Comparison of ENCODE assay signal across 1 cellular context in the genomic region with DNA sequence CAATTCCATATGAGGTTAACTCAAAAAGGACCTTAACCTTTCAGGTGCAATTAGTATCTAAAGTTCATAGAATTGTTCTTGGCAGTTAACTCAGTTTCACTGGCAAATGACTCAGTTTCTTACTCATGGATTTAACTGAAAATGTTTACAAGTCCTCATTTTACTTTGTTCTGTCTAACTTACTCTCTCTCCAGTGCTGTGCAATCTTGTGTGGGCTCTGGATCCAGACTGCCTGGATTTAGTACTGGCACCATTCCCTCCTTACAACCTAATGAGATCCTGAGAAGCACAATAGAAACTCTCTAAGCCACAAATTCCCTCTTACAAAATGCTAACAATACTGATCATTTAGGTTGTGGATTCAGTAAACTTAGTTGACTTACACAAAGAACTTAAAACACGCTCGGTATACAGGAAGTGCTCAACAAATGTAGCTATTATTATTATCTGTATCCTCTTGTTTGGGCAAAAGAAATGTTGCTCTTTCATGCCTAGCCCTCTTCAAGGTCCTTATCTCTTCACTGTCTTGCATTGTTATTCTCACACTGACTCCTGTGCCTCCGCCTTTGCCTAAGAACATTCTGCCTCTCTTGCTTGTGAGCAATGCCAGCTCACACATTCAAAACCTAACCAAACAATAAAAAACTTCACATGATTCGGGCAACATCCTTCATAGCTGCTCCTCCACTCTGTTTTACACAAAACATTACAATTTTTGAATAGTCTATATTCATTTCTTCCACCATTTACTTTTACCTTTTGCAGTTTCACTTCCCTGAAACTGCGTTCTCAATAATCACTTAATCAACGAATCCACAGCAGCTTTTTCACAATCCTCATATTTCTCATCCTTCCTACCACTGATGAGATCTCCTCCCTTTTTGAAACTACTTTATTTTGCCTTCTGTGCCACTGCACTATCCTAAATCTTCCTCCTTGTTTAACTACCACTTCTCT.
TF ChIP-seq lines count a peak whose summit lies in the region.

No MANE protein-coding gene starts in this region.

TF ChIP-seq in SK-N-SH, 30 proteins besides CTCF, POLR2A, EP300 and RAD21 (continued from another document):
- TF ChIP-seq, protein P1, sequence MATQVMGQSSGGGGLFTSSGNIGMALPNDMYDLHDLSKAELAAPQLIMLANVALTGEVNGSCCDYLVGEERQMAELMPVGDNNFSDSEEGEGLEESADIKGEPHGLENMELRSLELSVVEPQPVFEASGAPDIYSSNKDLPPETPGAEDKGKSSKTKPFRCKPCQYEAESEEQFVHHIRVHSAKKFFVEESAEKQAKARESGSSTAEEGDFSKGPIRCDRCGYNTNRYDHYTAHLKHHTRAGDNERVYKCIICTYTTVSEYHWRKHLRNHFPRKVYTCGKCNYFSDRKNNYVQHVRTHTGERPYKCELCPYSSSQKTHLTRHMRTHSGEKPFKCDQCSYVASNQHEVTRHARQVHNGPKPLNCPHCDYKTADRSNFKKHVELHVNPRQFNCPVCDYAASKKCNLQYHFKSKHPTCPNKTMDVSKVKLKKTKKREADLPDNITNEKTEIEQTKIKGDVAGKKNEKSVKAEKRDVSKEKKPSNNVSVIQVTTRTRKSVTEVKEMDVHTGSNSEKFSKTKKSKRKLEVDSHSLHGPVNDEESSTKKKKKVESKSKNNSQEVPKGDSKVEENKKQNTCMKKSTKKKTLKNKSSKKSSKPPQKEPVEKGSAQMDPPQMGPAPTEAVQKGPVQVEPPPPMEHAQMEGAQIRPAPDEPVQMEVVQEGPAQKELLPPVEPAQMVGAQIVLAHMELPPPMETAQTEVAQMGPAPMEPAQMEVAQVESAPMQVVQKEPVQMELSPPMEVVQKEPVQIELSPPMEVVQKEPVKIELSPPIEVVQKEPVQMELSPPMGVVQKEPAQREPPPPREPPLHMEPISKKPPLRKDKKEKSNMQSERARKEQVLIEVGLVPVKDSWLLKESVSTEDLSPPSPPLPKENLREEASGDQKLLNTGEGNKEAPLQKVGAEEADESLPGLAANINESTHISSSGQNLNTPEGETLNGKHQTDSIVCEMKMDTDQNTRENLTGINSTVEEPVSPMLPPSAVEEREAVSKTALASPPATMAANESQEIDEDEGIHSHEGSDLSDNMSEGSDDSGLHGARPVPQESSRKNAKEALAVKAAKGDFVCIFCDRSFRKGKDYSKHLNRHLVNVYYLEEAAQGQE (IDR thresholded peaks at IDR 0.05; ENCODE audit: low read depth, low read length), result no peak
- TF ChIP-seq YY1 (IDR thresholded peaks at IDR 0.05; ENCODE audit: low read depth), result no peak
- no peak for TF ChIP-seq MXI1 (IDR thresholded peaks at IDR 0.05; ENCODE audit: low read depth, low read length)
